In the genomic region with DNA sequence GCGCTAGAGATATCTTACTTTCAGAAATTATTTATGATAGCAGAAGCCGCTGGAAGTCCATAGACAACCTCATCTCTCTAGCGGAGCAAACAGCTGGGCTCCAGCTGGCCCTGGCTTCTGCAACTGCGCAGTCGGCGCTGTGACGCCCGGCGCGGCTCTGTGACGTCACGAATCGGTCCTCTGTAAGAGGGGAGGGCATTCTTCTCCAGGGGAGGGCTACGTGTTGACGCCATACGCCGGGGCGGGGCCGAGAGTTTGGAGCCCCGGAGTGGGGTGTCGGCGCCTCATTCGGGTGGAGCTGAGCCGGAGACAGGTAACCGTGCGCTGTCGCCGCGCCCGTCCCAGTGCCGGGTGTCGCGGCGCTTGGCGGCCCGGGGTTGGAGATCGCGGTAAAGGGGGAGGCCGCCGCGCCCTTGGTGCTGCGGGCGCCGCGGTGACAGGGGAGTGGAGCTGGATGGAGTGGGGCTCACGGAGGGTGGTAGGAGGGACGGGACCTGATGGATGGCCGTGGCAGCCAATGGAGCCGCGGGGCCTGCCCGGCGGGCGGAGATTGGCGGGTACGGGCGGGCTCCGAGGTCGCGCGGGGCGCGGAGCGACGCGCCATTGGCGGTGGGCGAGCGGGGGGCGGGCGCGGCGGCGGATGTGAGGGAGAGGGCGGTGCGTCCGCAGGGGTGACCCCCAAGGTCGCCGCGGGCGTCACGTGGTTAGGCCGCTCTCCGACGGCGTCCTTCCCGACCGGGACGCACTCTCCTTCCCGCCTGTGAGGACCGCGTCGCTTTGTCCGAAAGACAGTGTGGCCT, we compare ENCODE assay signal across 7 cellular contexts. TPM values are rescaled to one million over a fixed set of nuclear protein-coding genes. Genes with fewer than 3 reads are reported as not detected.
A peak's percentile ranks its signal among the peaks of the same experiment; 100 is the strongest.
DNase-seq lines count a peak whose midpoint lies in the region; ATAC-seq and TF ChIP-seq lines count a peak whose summit lies in the region.

A gene (plus strand): TSS at position 287 of the 800 bp plus-strand sequence. CDS start 17,717 bp downstream, outside the sequence.

- H3K9me2 ChIP-seq in hepatocyte (replicated peaks; ENCODE audit: insufficient read depth): no peaks in the 10 kb centered on the region

- H3K27ac ChIP-seq in hepatocyte: peak within 1 kb of the TSS; percentile 96

- H3K4me3 ChIP-seq in hepatocyte: peak within 1 kb of the TSS; percentile 71

- H3K9me3 ChIP-seq in hepatocyte (ENCODE audit: low read depth): no peaks in the 10 kb centered on the region

- no peaks in the 10 kb centered on the region for H3K36me3 ChIP-seq in hepatocyte (replicated peaks; ENCODE audit: insufficient read depth, low read depth)

- under 1% methylated on average over 57 of the region's 93 CpGs for WGBS in hepatocyte (ENCODE audit: low lambda C conversion rate, missing lambda C conversion rate)

- TF ChIP-seq CTCF in hepatocyte (IDR thresholded peaks at IDR 0.05; ENCODE audit: poor library complexity): no peak

- DNase-seq in NCI-H2081 (lab: John Stamatoyannopoulos, UW) (peak; percentile 99), T1000 (lab: John Stamatoyannopoulos, UW) (peak; percentile 98), astrocyte of the hippocampus (ENCODE audit: low read depth, low spot score) (peak; percentile 99), hepatocyte (ENCODE audit: low spot score) (peak; percentile 100), retina (peak; percentile 100)

- peaks cover 13% of the 10 kb centered on the region for H3K4me1 ChIP-seq in hepatocyte (ENCODE audit: insufficient read depth)

- peaks cover 45% of the 10 kb centered on the region for H3K79me2 ChIP-seq in hepatocyte

- peak within 1 kb of the TSS; percentile 88 for H3K4me2 ChIP-seq in hepatocyte

- peak within 1 kb of the TSS; percentile 78 for H2AFZ ChIP-seq in hepatocyte

- peaks cover 5% of the 10 kb centered on the region for H4K20me1 ChIP-seq in hepatocyte (ENCODE audit: insufficient read depth, poor library complexity, severe bottlenecking)

- no peaks in the 10 kb centered on the region for H3K27me3 ChIP-seq in hepatocyte

- ATAC-seq in GM18508 (IDR thresholded peaks at IDR 0.05; ENCODE audit: insufficient read depth, unreplicated experiment): peak; percentile 89
- peak; percentile 91 for ATAC-seq in HG03025 (IDR thresholded peaks at IDR 0.05; ENCODE audit: low FRiP score, unreplicated experiment)

RNA-seq across cellular contexts. Expression of the gene that starts here (rescaled TPM):
- 61.1 and 65.3 TPM in 2 replicates for total RNA-seq in hepatocyte
- polyA plus RNA-seq in hepatocyte: 38.8 and 40.8 TPM in 2 replicates

Comparison
In these comparisons a context has a peak if more than half of its experiments do, and no peak if none do; other contexts are left out.
1. Peak in every context shown above with its lines: DNase-seq, ATAC-seq, H3K4me3 ChIP-seq and H3K27ac ChIP-seq.